In the genomic region with DNA sequence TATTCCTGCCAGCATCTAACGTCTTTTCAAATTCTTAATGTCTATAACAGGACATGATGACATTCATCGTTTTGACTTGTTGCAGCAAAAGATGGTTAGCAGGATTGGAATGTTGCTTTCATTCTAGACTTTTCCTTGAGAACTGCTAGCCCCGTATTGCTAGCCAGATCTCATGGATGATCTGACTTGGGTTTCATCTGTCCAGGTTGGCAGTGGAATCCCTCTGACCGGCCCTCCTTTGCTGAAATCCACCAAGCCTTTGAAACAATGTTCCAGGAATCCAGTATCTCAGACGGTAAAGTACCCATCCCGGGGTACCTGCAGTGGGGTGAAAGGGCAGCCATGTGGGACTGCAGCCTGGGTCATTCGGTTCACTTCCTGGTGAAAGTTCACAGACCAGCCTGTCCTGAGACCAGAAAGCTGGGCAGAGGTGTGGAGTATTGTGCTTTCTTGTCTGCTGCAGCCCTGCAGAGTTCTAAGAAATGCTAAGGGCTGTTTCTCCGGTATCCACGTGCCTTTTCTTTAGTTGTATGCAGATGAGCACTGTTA, we compare ENCODE assay signal across 1 cellular context.
TF ChIP-seq lines count a peak whose summit lies in the region.

No MANE protein-coding gene starts in this region.

TF ChIP-seq in K562, 482 proteins besides CTCF, POLR2A, EP300 and RAD21:
- TF ChIP-seq MCM7 (IDR thresholded peaks at IDR 0.05) (no peak), STAT6 (CRISPR knock-in tag; IDR thresholded peaks at IDR 0.05) (0 out of 2 replicates have a peak, but pooled peaks have one; percentile 7), ZNF707 (CRISPR knock-in tag; conservative IDR thresholded peaks at IDR 0.05) (no peak)
- TF ChIP-seq, protein P1, sequence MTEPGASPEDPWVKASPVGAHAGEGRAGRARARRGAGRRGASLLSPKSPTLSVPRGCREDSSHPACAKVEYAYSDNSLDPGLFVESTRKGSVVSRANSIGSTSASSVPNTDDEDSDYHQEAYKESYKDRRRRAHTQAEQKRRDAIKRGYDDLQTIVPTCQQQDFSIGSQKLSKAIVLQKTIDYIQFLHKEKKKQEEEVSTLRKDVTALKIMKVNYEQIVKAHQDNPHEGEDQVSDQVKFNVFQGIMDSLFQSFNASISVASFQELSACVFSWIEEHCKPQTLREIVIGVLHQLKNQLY (CRISPR knock-in tag; conservative IDR thresholded peaks at IDR 0.05): peak in 1 of 2 experiments; percentile 78; a peak in 1 of 4 replicates
